ENCODE assay signal across 24 cellular contexts in genomic region chr16:22213236-22213635, GRCh38. TPM values are rescaled to one million over a fixed set of nuclear protein-coding genes. Genes with fewer than 3 reads are reported as not detected.
DNase-seq lines count a peak whose midpoint lies in the region; ATAC-seq and TF ChIP-seq lines count a peak whose summit lies in the region.
"Had no signal": no experiment of that assay in that cellular context is flagged by ENCODE, and none has a peak within 500 bp of the region (broad histone marks: within the 10 kb centered on the region; RNA-seq: fewer than 3 reads in every experiment).

No MANE protein-coding gene starts in this region.

- in situ Hi-C loops in gastrocnemius medialis (cut with MboI; ENCODE audit: low sequenced_read_pairs in 4 of 4), result no loop called here

- no peak overlapping the region for H3K4me3 ChIP-seq in right atrium auricular region
- H3K4me3 ChIP-seq in gastrocnemius medialis, result no peak overlapping the region
- H3K4me3 ChIP-seq: A549, GM12878, Peyer's patch, SJSA1 had no signal

- no peak overlapping the region for H3K27ac Mint-ChIP-seq in activated T-helper 1 cell treated with anti-CD3 and anti-CD28 coated beads, Interleukin-12 subunit alpha, Interleukin-12 subunit beta, Interleukin-2, Interleukin-4 antibody, amounts not matched to agents 30 ng/mL and 10 ng/mL and 1 ng/mL, durations not matched to agents 14 hours and 24 hours and 36 hours
- H3K27ac Mint-ChIP-seq: B cell; CD4-positive, alpha-beta T cell had no signal

- no peak for TF ChIP-seq CTCF in right atrium auricular region (IDR thresholded peaks at IDR 0.05)
- TF ChIP-seq CTCF in gastrocnemius medialis (IDR thresholded peaks at IDR 0.05 in 4 of 5, conservative IDR thresholded peaks at IDR 0.05 in 1 of 5), result no peak

- H3K4me3 Mint-ChIP-seq in activated T-helper 1 cell treated with anti-CD3 and anti-CD28 coated beads, Interleukin-12 subunit alpha, Interleukin-12 subunit beta, Interleukin-2, Interleukin-4 antibody, amounts not matched to agents 30 ng/mL and 10 ng/mL and 1 ng/mL, durations not matched to agents 14 hours and 24 hours and 36 hours, result no peak overlapping the region
- H3K4me3 Mint-ChIP-seq: B cell; CD4-positive, alpha-beta T cell had no signal

- H3K36me3 Mint-ChIP-seq in activated T-helper 1 cell treated with anti-CD3 and anti-CD28 coated beads, Interleukin-12 subunit alpha, Interleukin-12 subunit beta, Interleukin-2, Interleukin-4 antibody, amounts not matched to agents 30 ng/mL and 10 ng/mL and 1 ng/mL, durations not matched to agents 14 hours and 24 hours and 36 hours (ENCODE audit: low read depth), result peaks cover 32% of the 10 kb centered on the region

- no peaks in the 10 kb centered on the region for H3K27me3 Mint-ChIP-seq in activated T-helper 1 cell treated with anti-CD3 and anti-CD28 coated beads, Interleukin-12 subunit alpha, Interleukin-12 subunit beta, Interleukin-2, Interleukin-4 antibody, amounts not matched to agents 30 ng/mL and 10 ng/mL and 1 ng/mL, durations not matched to agents 14 hours and 24 hours and 36 hours (ENCODE audit: insufficient read depth)
- H3K27me3 Mint-ChIP-seq: B cell; CD4-positive, alpha-beta T cell had no signal

- peak overlapping the region; percentile 14 to 24 for H3K27ac ChIP-seq in right atrium auricular region
- peak overlapping the region; percentile 91 to 97 (median 96) for H3K27ac ChIP-seq in gastrocnemius medialis
- H3K27ac ChIP-seq: A549, Peyer's patch, SJSA1 had no signal

- intact Hi-C loops in Right ventricle myocardium inferior (cut with DNase I) (no loop called here), gastrocnemius medialis (cut with DNase I; ENCODE audit: low total_unique reads) (loop anchor here (10.0 kb wide), 1 partner anchor 698 kb away; no protein-coding TSS in a partner anchor)
- intact Hi-C loops in activated T-helper 1 cell treated with anti-CD3 and anti-CD28 coated beads, Interleukin-12 subunit alpha, Interleukin-12 subunit beta, Interleukin-2, Interleukin-4 antibody, amounts not matched to agents 30 ng/mL and 10 ng/mL and 1 ng/mL, durations not matched to agents 14 hours and 24 hours and 36 hours (cut with micrococcal nuclease), result no loop called here

- no peak for TF ChIP-seq POLR2A in gastrocnemius medialis (IDR thresholded peaks at IDR 0.05)

- H3K4me1 ChIP-seq in right atrium auricular region (peaks cover 0 to 66% of the 10 kb centered on the region in 2 donors), gastrocnemius medialis (peaks cover 69 to 82% of the 10 kb centered on the region in 2 donors)
- H3K4me1 ChIP-seq: A549 had no signal

- ATAC-seq in Right ventricle myocardium inferior (no peak), gastrocnemius medialis (no peak)
- no peak for ATAC-seq in stimulated activated naive CD8-positive, alpha-beta T cell treated with anti-CD3 and anti-CD28 coated beads, Interleukin-15, Interleukin-2, amounts not matched to agents 100 U/mL and 50 U/mL, for 24 hours
- ATAC-seq: A549, GM12878, HCT116 had no signal

- no peaks in the 10 kb centered on the region for H3K9me3 Mint-ChIP-seq in activated T-helper 1 cell treated with anti-CD3 and anti-CD28 coated beads, Interleukin-12 subunit alpha, Interleukin-12 subunit beta, Interleukin-2, Interleukin-4 antibody, amounts not matched to agents 30 ng/mL and 10 ng/mL and 1 ng/mL, durations not matched to agents 14 hours and 24 hours and 36 hours
- H3K9me3 Mint-ChIP-seq: CD4-positive, alpha-beta T cell had no signal

- H3K4me1 Mint-ChIP-seq in activated T-helper 1 cell treated with anti-CD3 and anti-CD28 coated beads, Interleukin-12 subunit alpha, Interleukin-12 subunit beta, Interleukin-2, Interleukin-4 antibody, amounts not matched to agents 30 ng/mL and 10 ng/mL and 1 ng/mL, durations not matched to agents 14 hours and 24 hours and 36 hours (ENCODE audit: low read depth), result peaks cover 37% of the 10 kb centered on the region

- H3K36me3 ChIP-seq in right atrium auricular region (no peaks in the 10 kb centered on the region), gastrocnemius medialis (no peaks in the 10 kb centered on the region)

- H3K9me3 ChIP-seq in right atrium auricular region, result no peaks in the 10 kb centered on the region
- H3K9me3 ChIP-seq in gastrocnemius medialis, result no peaks in the 10 kb centered on the region
- H3K9me3 ChIP-seq: Peyer's patch, SJSA1 had no signal

- no peaks in the 10 kb centered on the region for H3K27me3 ChIP-seq in right atrium auricular region
- H3K27me3 ChIP-seq in gastrocnemius medialis, result no peaks in the 10 kb centered on the region
- H3K27me3 ChIP-seq: Peyer's patch, SJSA1 had no signal

- DNase-seq in right atrium auricular region (ENCODE audit: low spot score), result no peak
- no peak for DNase-seq in Right ventricle myocardium inferior (ENCODE audit: missing footprints)
- DNase-seq in fibroblast of gingiva (ENCODE audit: low read depth), result peak; percentile 75
- no peak for DNase-seq in gastrocnemius medialis
- no peak for DNase-seq in stimulated activated naive CD8-positive, alpha-beta T cell treated with anti-CD3 and anti-CD28 coated beads, Interleukin-15, Interleukin-2, amounts not matched to agents 100 U/mL and 50 U/mL, for 24 hours
- no peak for DNase-seq in activated T-helper 1 cell treated with anti-CD3 and anti-CD28 coated beads, Interleukin-12 subunit alpha, Interleukin-12 subunit beta, Interleukin-2, Interleukin-4 antibody, amounts not matched to agents 30 ng/mL and 10 ng/mL and 1 ng/mL, durations not matched to agents 14 hours and 24 hours and 36 hours (ENCODE audit: low spot score)
- no peak for DNase-seq in NCI-H526 treated with DMSO at 0.1 percent for 48 hours (lab: John Stamatoyannopoulos, UW)
- DNase-seq: CD4-positive, alpha-beta T cell; COR-L47; DMS 273 treated with DMSO at 0.1 percent for 48 hours; DMS79 treated with DMSO at 0.1 percent for 48 hours; GOT3; KG1; NCI-H1092; NCI-H1436 treated with DMSO at 0.1 percent for 48 hours; NCI-H2029; NCI-H2227 treated with DMSO at 0.1 percent for 48 hours; NCI-H510A treated with DMSO at 0.1 percent for 48 hours; Peyer's patch had no signal

RNA-seq across cellular contexts. Expression of gene EEF2K, which starts 7.2 kb away (rescaled TPM):
- total RNA-seq in right atrium auricular region, result 10 to 100 TPM; 12.9 to 18.9 TPM
- total RNA-seq in Right ventricle myocardium inferior, result 28.8 TPM
- 10 to 100 TPM; 18.7 to 39.9 (median 21.2) TPM for total RNA-seq in gastrocnemius medialis
- 28.3 and 30.5 TPM in 2 replicates for total RNA-seq in activated T-helper 1 cell treated with anti-CD3 and anti-CD28 coated beads, Interleukin-12 subunit alpha, Interleukin-12 subunit beta, Interleukin-2, Interleukin-4 antibody, amounts not matched to agents 30 ng/mL and 10 ng/mL and 1 ng/mL, durations not matched to agents 14 hours and 24 hours and 36 hours

RNA-seq across cellular contexts. Expression of gene SDR42E2, which starts 50.9 kb away (rescaled TPM):
- total RNA-seq in right atrium auricular region (not detected), Right ventricle myocardium inferior (not detected), gastrocnemius medialis (not detected)
- total RNA-seq in activated T-helper 1 cell treated with anti-CD3 and anti-CD28 coated beads, Interleukin-12 subunit alpha, Interleukin-12 subunit beta, Interleukin-2, Interleukin-4 antibody, amounts not matched to agents 30 ng/mL and 10 ng/mL and 1 ng/mL, durations not matched to agents 14 hours and 24 hours and 36 hours, result not detected in 2 replicates
- total RNA-seq: GM12878, Peyer's patch, SJSA1 had no signal
